ENCODE assay signal across 8 cellular contexts in genomic region chr7:139043823-139044812, GRCh38.
DNase-seq lines count a peak whose midpoint lies in the region; ATAC-seq and TF ChIP-seq lines count a peak whose summit lies in the region.

No MANE protein-coding gene starts in this region.

- ATAC-seq in GM21423 (IDR thresholded peaks at IDR 0.05; ENCODE audit: unreplicated experiment) (peak; percentile 32), GM19023 (IDR thresholded peaks at IDR 0.05; ENCODE audit: unreplicated experiment) (no peak)

- DNase-seq in NK-92 treated with Interleukin-12 subunit alpha and Interleukin-12 subunit beta, amount 100 ng/mL, for 24 hours (lab: John Stamatoyannopoulos, UW) = peak; percentile 89
- peak in 3 of 4 experiments; percentile 7 to 53 (median 7) for DNase-seq in activated naive CD4-positive, alpha-beta T cell (lab: John Stamatoyannopoulos, UW)
- peak; percentile 70 to 77 for DNase-seq in stimulated activated CD4-positive, alpha-beta T cell treated with anti-CD3 and anti-CD28 coated beads, Interleukin-2, amount 100 ng/mL, for 24 hours
- no peak for DNase-seq in kidney glomerular epithelial cell (lab: John Stamatoyannopoulos, UW)
- DNase-seq in foreskin fibroblast = no peak
- DNase-seq in iPS-NIHi7 (ENCODE audit: extremely low spot score) = no peak

- no peak overlapping the region for H3K4me3 ChIP-seq in foreskin fibroblast (ENCODE audit: low read depth in 1 of 2, low read length in 2 of 2)

- no peak for TF ChIP-seq CTCF in foreskin fibroblast (IDR thresholded peaks at IDR 0.05; ENCODE audit: low read depth, low read length)

Comparison
In these comparisons a context has a peak if more than half of its experiments do, and no peak if none do; other contexts are left out.
1. DNase-seq: peak in NK-92 treated with Interleukin-12 subunit alpha and Interleukin-12 subunit beta, amount 100 ng/mL, for 24 hours (single experiment), activated naive CD4-positive, alpha-beta T cell (3 of 4) and stimulated activated CD4-positive, alpha-beta T cell treated with anti-CD3 and anti-CD28 coated beads, Interleukin-2, amount 100 ng/mL, for 24 hours (2 of 2); none in kidney glomerular epithelial cell (single experiment), foreskin fibroblast (0 of 2) and iPS-NIHi7 (single experiment).